ENCODE assay signal across 18 cellular contexts in genomic region chr2:28401411-28401810, GRCh38. TPM values are rescaled to one million over a fixed set of nuclear protein-coding genes. Genes with fewer than 3 reads are reported as not detected.
DNase-seq lines count a peak whose midpoint lies in the region; ATAC-seq and TF ChIP-seq lines count a peak whose summit lies in the region.
"Had no signal": no experiment of that assay in that cellular context is flagged by ENCODE, and none has a peak within 500 bp of the region (broad histone marks: within the 10 kb centered on the region; RNA-seq: fewer than 3 reads in every experiment).

No MANE protein-coding gene starts in this region.

- no peak for TF ChIP-seq POLR2A in stomach (IDR thresholded peaks at IDR 0.05)

- peaks cover 62% of the 10 kb centered on the region for H3K4me1 Mint-ChIP-seq in activated CD4-positive, alpha-beta T cell treated with anti-CD3 and anti-CD28 coated beads, Interleukin-2, amount 10 ng/mL, durations not matched to agents 7 days and 5 days
- peaks cover 36% of the 10 kb centered on the region for H3K4me1 Mint-ChIP-seq in T-helper 17 cell

- POLR2A ChIA-PET in activated CD4-positive, alpha-beta T cell treated with anti-CD3 and anti-CD28 coated beads, Interleukin-2, amount 10 ng/mL, durations not matched to agents 7 days and 5 days (lab: Charles Lee), result interaction anchor here (0.7 to 1.1 kb wide), 2 partner anchors 9 to 773 kb away, joined by 3 to 9 read pairs; partner anchors contain the start of gene FOSL2

- TF ChIP-seq CTCF in left ventricle myocardium inferior (IDR thresholded peaks at IDR 0.05; ENCODE audit: borderline replicate concordance) (no peak), stomach (IDR thresholded peaks at IDR 0.05) (no peak)

- peaks cover 98% of the 10 kb centered on the region for H3K4me1 ChIP-seq in left ventricle myocardium inferior
- peaks cover 83 to 96% (median 93%) of the 10 kb centered on the region in 4 donors for H3K4me1 ChIP-seq in stomach

- no peak for ATAC-seq in T-helper 17 cell
- ATAC-seq: naive thymus-derived CD8-positive, alpha-beta T cell; Panc1; right cardiac atrium had no signal

- no peak for DNase-seq in activated CD4-positive, alpha-beta T cell treated with anti-CD3 and anti-CD28 coated beads, Interleukin-2, amount 10 ng/mL, durations not matched to agents 7 days and 5 days
- DNase-seq in activated CD4-positive, alpha-beta T cell treated with anti-CD3 and anti-CD28 coated beads, Interleukin-2, amount 50 U/mL, for 1 hour, result no peak
- DNase-seq in T-helper 17 cell (no peak), left ventricle myocardium inferior (no peak), stomach (no peak), NOMO-1 (lab: John Stamatoyannopoulos, UW; ENCODE audit: unreplicated experiment in 2 of 2) (no peak), NCI-H146 treated with DMSO at 0.1 percent for 48 hours (lab: John Stamatoyannopoulos, UW; ENCODE audit: unreplicated experiment) (no peak)
- DNase-seq in stimulated activated CD4-positive, alpha-beta T cell treated with anti-CD3 and anti-CD28 coated beads, Interleukin-15, amount 100 ng/mL, for 24 hours, result no peak
- DNase-seq: activated gamma-delta T cell treated with Interleukin-2 at 50 U/mL for 16 hours; GOT3; KG1; naive thymus-derived CD8-positive, alpha-beta T cell; NCI-H146; NCI-H524 treated with DMSO at 0.1 percent for 48 hours; stimulated activated naive CD4-positive, alpha-beta T cell treated with Interleukin-2 at 50 U/mL for 16 hours; T-helper 2 cell had no signal

- H3K27ac ChIP-seq in left ventricle myocardium inferior (replicated peaks) (peak overlapping the region; percentile 100), stomach (peak overlapping the region in 3 of 5 donors; percentile 2 to 100 (median 98))

- H3K4me3 ChIP-seq in left ventricle myocardium inferior (no peak overlapping the region), stomach (peak overlapping the region in 2 of 4 donors; percentile 72 to 89)

- intact Hi-C loops in left ventricle myocardium inferior (cut with micrococcal nuclease) (no loop called here), stomach (cut with DNase I; ENCODE audit: low total_unique reads) (no loop called here)

- H3K27me3 Mint-ChIP-seq in activated CD4-positive, alpha-beta T cell treated with anti-CD3 and anti-CD28 coated beads, Interleukin-2, amount 10 ng/mL, durations not matched to agents 7 days and 5 days, result no peaks in the 10 kb centered on the region
- no peaks in the 10 kb centered on the region for H3K27me3 Mint-ChIP-seq in T-helper 17 cell
- H3K27me3 Mint-ChIP-seq: naive thymus-derived CD8-positive, alpha-beta T cell had no signal

- peaks cover 37% of the 10 kb centered on the region for H3K36me3 Mint-ChIP-seq in activated CD4-positive, alpha-beta T cell treated with anti-CD3 and anti-CD28 coated beads, Interleukin-2, amount 10 ng/mL, durations not matched to agents 7 days and 5 days (ENCODE audit: low read depth)
- H3K36me3 Mint-ChIP-seq in T-helper 17 cell (ENCODE audit: low read depth), result peaks cover 2% of the 10 kb centered on the region
- H3K36me3 Mint-ChIP-seq: naive thymus-derived CD8-positive, alpha-beta T cell had no signal

- H3K9me3 ChIP-seq in T-helper 17 cell (ENCODE audit: control insufficient read depth, low read length, poor library complexity, severe bottlenecking) (no peaks in the 10 kb centered on the region), left ventricle myocardium inferior (replicated peaks) (no peaks in the 10 kb centered on the region), stomach (no peaks in the 10 kb centered on the region)

- H3K27ac Mint-ChIP-seq in activated CD4-positive, alpha-beta T cell treated with anti-CD3 and anti-CD28 coated beads, Interleukin-2, amount 10 ng/mL, durations not matched to agents 7 days and 5 days, result peak overlapping the region; percentile 2
- peak overlapping the region; percentile 87 for H3K27ac Mint-ChIP-seq in T-helper 17 cell

- CTCF ChIA-PET in activated CD4-positive, alpha-beta T cell treated with anti-CD3 and anti-CD28 coated beads, Interleukin-2, amount 10 ng/mL, durations not matched to agents 7 days and 5 days (lab: Charles Lee), result interaction anchor here (0.6 to 1.6 kb wide), 10 partner anchors 9 to 719 kb away, joined by 3 to 4 read pairs (median 4); partner anchors contain the start of gene FOSL2

- WGBS in stomach, 5 donors, result 38 to 64% (median 59%) methylated on average over 4 of the region's 4 CpGs

- H3K36me3 ChIP-seq in left ventricle myocardium inferior, result peaks cover 36% of the 10 kb centered on the region
- peaks cover 33 to 88% (median 62%) of the 10 kb centered on the region in 4 donors for H3K36me3 ChIP-seq in stomach

- H3K27me3 ChIP-seq in left ventricle myocardium inferior (ENCODE audit: low read depth) (no peaks in the 10 kb centered on the region), stomach (no peaks in the 10 kb centered on the region)

- H3K4me3 Mint-ChIP-seq in activated CD4-positive, alpha-beta T cell treated with anti-CD3 and anti-CD28 coated beads, Interleukin-2, amount 10 ng/mL, durations not matched to agents 7 days and 5 days, result no peak overlapping the region
- H3K4me3 Mint-ChIP-seq in T-helper 17 cell, result peak overlapping the region; percentile 56
- H3K4me3 Mint-ChIP-seq: naive thymus-derived CD8-positive, alpha-beta T cell had no signal

- TF ChIP-seq EP300 in stomach (IDR thresholded peaks at IDR 0.05), result no peak

- no peaks in the 10 kb centered on the region for H3K9me3 Mint-ChIP-seq in activated CD4-positive, alpha-beta T cell treated with anti-CD3 and anti-CD28 coated beads, Interleukin-2, amount 10 ng/mL, durations not matched to agents 7 days and 5 days
- H3K9me3 Mint-ChIP-seq: naive thymus-derived CD8-positive, alpha-beta T cell had no signal

RNA-seq across cellular contexts. Expression of gene FOSL2, which starts 8.8 kb away (rescaled TPM):
- total RNA-seq in activated CD4-positive, alpha-beta T cell treated with anti-CD3 and anti-CD28 coated beads, Interleukin-2, amount 10 ng/mL, durations not matched to agents 7 days and 5 days, result 10 to 100 TPM; 39.6 to 47.0 TPM
- 100 to 1,000 TPM; 114 to 153 TPM for total RNA-seq in T-helper 17 cell
- total RNA-seq in left ventricle myocardium inferior, result 50.2 TPM
- total RNA-seq in stomach, result 100 to 1,000 TPM in 3 of 5 donors, 10 to 100 TPM in 2; 50.1 to 227 (median 113) TPM
- polyA plus RNA-seq in stomach, result 10 to 100 TPM; 24.4 to 40.8 (median 27.6) TPM
